ENCODE assay signal across 20 cellular contexts in the genomic region with DNA sequence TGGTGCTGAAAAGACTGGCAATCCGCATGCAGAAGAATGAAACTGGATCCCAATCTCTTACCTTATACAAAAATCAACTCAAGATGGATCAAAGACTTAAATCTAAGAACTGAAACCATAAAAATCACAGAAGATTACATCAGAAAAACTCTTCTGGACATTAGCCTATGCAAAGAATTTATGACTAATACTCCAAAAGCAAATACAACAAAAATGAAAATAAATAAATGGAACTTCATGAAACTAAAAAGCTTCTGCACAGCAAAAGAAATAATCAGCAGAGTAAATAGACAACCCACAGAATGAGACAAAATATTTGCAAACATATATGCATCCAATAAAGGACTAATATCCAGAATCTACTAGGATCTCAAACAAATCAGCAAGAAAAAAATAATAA. TPM values are rescaled to one million over a fixed set of nuclear protein-coding genes. Genes with fewer than 3 reads are reported as not detected.
A peak's percentile ranks its signal among the peaks of the same experiment; 100 is the strongest.
DNase-seq lines count a peak whose midpoint lies in the region; ATAC-seq and TF ChIP-seq lines count a peak whose summit lies in the region.
"Had no signal": no experiment of that assay in that cellular context is flagged by ENCODE, and none has a peak within 500 bp of the region (broad histone marks: within the 10 kb centered on the region; RNA-seq: fewer than 3 reads in every experiment).

No MANE protein-coding gene starts in this region.

- H3K27me3 Mint-ChIP-seq in dendritic cell treated with granulocyte-macrophage colony-stimulating factor and Interleukin-4, amounts not matched to agents 40 ng/mL and 50 ng/mL, for 4 days, result no peaks in the 10 kb centered on the region

- H3K4me1 ChIP-seq in PC-3 (ENCODE audit: insufficient read depth, low read length), result peaks cover 20% of the 10 kb centered on the region
- H3K4me1 ChIP-seq: Peyer's patch had no signal

- peaks cover 16% of the 10 kb centered on the region for H3K9me3 Mint-ChIP-seq in dendritic cell treated with granulocyte-macrophage colony-stimulating factor and Interleukin-4, amounts not matched to agents 40 ng/mL and 50 ng/mL, for 4 days

- ATAC-seq in PC-3 (peak; percentile 63), GM19467 (IDR thresholded peaks at IDR 0.05; ENCODE audit: unreplicated experiment) (no peak), GM21381 (IDR thresholded peaks at IDR 0.05; ENCODE audit: unreplicated experiment) (no peak)
- ATAC-seq: SK-N-SH treated with all-trans-retinoic acid at 6 μM for 48 hours had no signal

- H3K4me1 Mint-ChIP-seq in dendritic cell treated with granulocyte-macrophage colony-stimulating factor and Interleukin-4, amounts not matched to agents 40 ng/mL and 50 ng/mL, for 4 days (ENCODE audit: low read depth), result peaks cover 31% of the 10 kb centered on the region

- no peak overlapping the region for H3K27ac ChIP-seq in PC-3 (ENCODE audit: low read length)
- H3K27ac ChIP-seq: 22Rv1, Peyer's patch had no signal

- H3K27ac Mint-ChIP-seq in dendritic cell treated with granulocyte-macrophage colony-stimulating factor and Interleukin-4, amounts not matched to agents 40 ng/mL and 50 ng/mL, for 4 days, result peak overlapping the region; percentile 4

- intact Hi-C loops in PC-3 (cut with micrococcal nuclease), result no loop called here
- intact Hi-C loops in dendritic cell treated with granulocyte-macrophage colony-stimulating factor and Interleukin-4, amounts not matched to agents 40 ng/mL and 50 ng/mL, for 4 days (cut with micrococcal nuclease), result no loop called here

- no peaks in the 10 kb centered on the region for H3K9me3 ChIP-seq in PC-3 (ENCODE audit: low read length)
- H3K9me3 ChIP-seq: Peyer's patch had no signal

- no peak for TF ChIP-seq CTCF in PC-3 (conservative IDR thresholded peaks at IDR 0.05; ENCODE audit: low read depth, low read length)

- BruUV-seq in PC-3 (replicated peaks; lab: Mats Ljungman, UMichigan), result no TSS peak

- H3K4me3 ChIP-seq in PC-3 (ENCODE audit: low read length), result no peak overlapping the region
- H3K4me3 ChIP-seq: Peyer's patch had no signal

- H4K20me1 ChIP-seq in PC-3 (ENCODE audit: low read length), result no peaks in the 10 kb centered on the region

- no peaks in the 10 kb centered on the region for H3F3A ChIP-seq in PC-3 (ENCODE audit: low read length, unreplicated experiment)

- no peaks in the 10 kb centered on the region for H3K27me3 ChIP-seq in PC-3 (ENCODE audit: low read length)
- H3K27me3 ChIP-seq: Peyer's patch had no signal

- H3K4me3 Mint-ChIP-seq in dendritic cell treated with granulocyte-macrophage colony-stimulating factor and Interleukin-4, amounts not matched to agents 40 ng/mL and 50 ng/mL, for 4 days, result no peak overlapping the region
- H3K4me3 Mint-ChIP-seq: CD14-positive monocyte had no signal

- no peak overlapping the region for H2AFZ ChIP-seq in PC-3 (ENCODE audit: low read length)

- DNase-seq in DMS53 (lab: John Stamatoyannopoulos, UW) (peak; percentile 35), DMS53 treated with DMSO at 0.1 percent for 48 hours (lab: John Stamatoyannopoulos, UW; ENCODE audit: unreplicated experiment) (no peak), PC-3 (peak; percentile 58), HuH-7.5 (ENCODE audit: low spot score) (no peak), occipital lobe (lab: John Stamatoyannopoulos, UW) (no peak)
- DNase-seq: DMS79, KBM-7, NCI-H1092 treated with DMSO at 0.1 percent for 48 hours, NCI-H1436 treated with DMSO at 0.1 percent for 48 hours, NCI-H1930, NCI-H226, NCI-H510A treated with DMSO at 0.1 percent for 48 hours, NCI-H748 treated with DMSO at 0.1 percent for 48 hours, Peyer's patch had no signal

- peaks cover 80% of the 10 kb centered on the region for H3K36me3 Mint-ChIP-seq in dendritic cell treated with granulocyte-macrophage colony-stimulating factor and Interleukin-4, amounts not matched to agents 40 ng/mL and 50 ng/mL, for 4 days (ENCODE audit: low read depth)

- no peaks in the 10 kb centered on the region for H3K36me3 ChIP-seq in PC-3 (ENCODE audit: low read depth, low read length)
- H3K36me3 ChIP-seq: Peyer's patch had no signal

- POLR2A ChIA-PET in PC-3 (lab: Charles Lee; ENCODE audit: unreplicated experiment), result no interaction called here

- no peak overlapping the region for H3K9ac ChIP-seq in PC-3 (ENCODE audit: low read length)

- H3K79me2 ChIP-seq in PC-3 (ENCODE audit: low read length), result no peaks in the 10 kb centered on the region

- no peaks in the 10 kb centered on the region for H3K9me2 ChIP-seq in PC-3 (replicated peaks; ENCODE audit: low read length)

- peak overlapping the region; percentile 55; the same call in 1 of the 2 replicates for H3K4me2 ChIP-seq in PC-3 (ENCODE audit: low read length)

- CTCF ChIA-PET in PC-3 (lab: Charles Lee), result interaction anchor here (0.9 kb wide), 1 partner anchor 173 kb away, joined by 3 read pairs; no protein-coding TSS in a partner anchor

RNA-seq across cellular contexts. Expression of gene CLEC1A, which starts 14.3 kb away (rescaled TPM):
- total RNA-seq in PC-3 (2014; rRNA removed), result not detected in 2 replicates
- total RNA-seq in occipital lobe, result 0.62 TPM

RNA-seq across cellular contexts. Expression of gene CLEC7A, which starts 16.9 kb away (rescaled TPM):
- 0.40 TPM in 1 of 2 replicates, not detected in the other for total RNA-seq in PC-3 (2014; rRNA removed)
- total RNA-seq in occipital lobe, result 4.5 TPM

RNA-seq across cellular contexts. Expression of gene OLR1, which starts 58.8 kb away (rescaled TPM):
- total RNA-seq in PC-3 (2014; rRNA removed) (0.80 TPM in 1 of 2 replicates, not detected in the other), occipital lobe (7.3 TPM)
- total RNA-seq: Peyer's patch had no signal

Comparison
In these comparisons a context has a peak if more than half of its experiments do, and no peak if none do; other contexts are left out.
1. DNase-seq: peak in DMS53 (single experiment) and PC-3 (single experiment); none in DMS53 treated with DMSO at 0.1 percent for 48 hours (single experiment), HuH-7.5 (single experiment) and occipital lobe (single experiment).